9 cellular contexts compared by ENCODE assay signal in the genomic region with DNA sequence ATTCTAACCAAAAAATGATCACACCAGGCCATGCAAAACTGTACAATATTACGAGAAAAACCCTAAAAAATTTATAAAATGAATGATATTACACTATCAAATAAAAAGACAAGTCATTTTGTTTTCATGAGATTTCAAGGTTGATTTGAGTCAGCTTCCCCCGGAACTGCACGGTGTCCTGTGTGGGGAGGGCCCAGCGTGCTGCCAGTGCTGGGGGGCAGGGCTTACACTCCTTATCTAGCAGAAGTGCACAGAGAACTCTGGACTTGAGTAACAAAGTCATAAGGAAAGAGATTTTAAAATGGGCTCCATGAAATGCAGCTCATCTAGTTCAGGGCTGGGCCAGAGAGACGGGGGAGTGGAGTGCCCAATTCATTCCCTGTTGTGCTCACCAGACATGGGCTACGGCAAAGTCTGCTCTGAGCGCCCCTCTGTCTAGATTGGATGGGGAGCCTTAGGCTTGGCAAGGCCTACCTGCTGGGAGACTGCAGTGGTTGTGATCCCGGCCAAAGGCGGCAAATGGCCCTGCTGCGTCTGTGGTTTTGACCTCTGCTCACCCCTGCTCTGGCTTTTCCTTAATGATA. TPM values are rescaled to one million over a fixed set of nuclear protein-coding genes. Genes with fewer than 3 reads are reported as not detected.
A peak's percentile ranks its signal among the peaks of the same experiment; 100 is the strongest.
DNase-seq lines count a peak whose midpoint lies in the region; ATAC-seq lines count a peak whose summit lies in the region.
"Had no signal": no experiment of that assay in that cellular context is flagged by ENCODE, and none has a peak within 500 bp of the region (broad histone marks: within the 10 kb centered on the region; RNA-seq: fewer than 3 reads in every experiment).

No MANE protein-coding gene starts in this region.

- H3K27ac Mint-ChIP-seq in activated T-cell treated with anti-CD3 and anti-CD28 coated beads, Interleukin-2, amount 50 U/mL, for 24 hours, result peak overlapping the region; percentile 89

- no peaks in the 10 kb centered on the region for H3K27me3 ChIP-seq in effector memory CD4-positive, alpha-beta T cell (replicated peaks; ENCODE audit: control insufficient read depth, insufficient read depth, low read length, poor library complexity, severe bottlenecking)

- no peak overlapping the region for H3K4me3 ChIP-seq in effector memory CD4-positive, alpha-beta T cell (ENCODE audit: insufficient read depth, low read depth, low read length, poor library complexity, severe bottlenecking)

- no peak overlapping the region for H3K27ac ChIP-seq in effector memory CD4-positive, alpha-beta T cell (ENCODE audit: insufficient read depth, low read length, poor library complexity, severe bottlenecking)
- H3K27ac ChIP-seq: VCaP had no signal

- intact Hi-C loops in left colon (cut with DNase I, micrococcal nuclease), result no loop called here

- no peaks in the 10 kb centered on the region for H3K9me3 Mint-ChIP-seq in activated T-cell treated with anti-CD3 and anti-CD28 coated beads, Interleukin-2, amount 50 U/mL, for 24 hours

- DNase-seq in activated T-cell treated with anti-CD3 and anti-CD28 coated beads, Interleukin-2, amount 50 U/mL, for 24 hours, result peak; percentile 68
- peak; percentile 80 to 90 for DNase-seq in left colon
- peak; percentile 10 to 34 for DNase-seq in stimulated activated CD8-positive, alpha-beta memory T cell treated with anti-CD3 and anti-CD28 coated beads, Interleukin-7, amount 100 ng/mL, for 4 hours (ENCODE audit: low read depth in 2 of 2)
- no peak for DNase-seq in effector memory CD4-positive, alpha-beta T cell
- no peak for DNase-seq in G401 (ENCODE audit: low spot score)
- DNase-seq in midbrain (lab: John Stamatoyannopoulos, UW), result no peak

- in situ Hi-C loops in G401 (cut with HindIII; ENCODE audit: low sequenced_read_pairs), result no loop called here

- no peaks in the 10 kb centered on the region for H3K4me1 ChIP-seq in effector memory CD4-positive, alpha-beta T cell (ENCODE audit: control insufficient read depth, insufficient read depth, low read length, poor library complexity, severe bottlenecking)

- H3K9me3 ChIP-seq in effector memory CD4-positive, alpha-beta T cell (ENCODE audit: control insufficient read depth, low read length), result no peaks in the 10 kb centered on the region

- peaks cover 23% of the 10 kb centered on the region for H3K36me3 Mint-ChIP-seq in activated T-cell treated with anti-CD3 and anti-CD28 coated beads, Interleukin-2, amount 50 U/mL, for 24 hours (ENCODE audit: low read depth)

- ATAC-seq in GM18499 (IDR thresholded peaks at IDR 0.05; ENCODE audit: insufficient read depth, unreplicated experiment) (peak; percentile 59), HG03280 (IDR thresholded peaks at IDR 0.05; ENCODE audit: unreplicated experiment) (peak; percentile 54), left colon (peak; percentile 83)

- H3K36me3 ChIP-seq in effector memory CD4-positive, alpha-beta T cell (ENCODE audit: control insufficient read depth, insufficient read depth, low read length), result peaks cover 15% of the 10 kb centered on the region

- H3K27me3 Mint-ChIP-seq in activated T-cell treated with anti-CD3 and anti-CD28 coated beads, Interleukin-2, amount 50 U/mL, for 24 hours, result no peaks in the 10 kb centered on the region

- H3K4me1 Mint-ChIP-seq in activated T-cell treated with anti-CD3 and anti-CD28 coated beads, Interleukin-2, amount 50 U/mL, for 24 hours (ENCODE audit: low read depth), result peaks cover 24% of the 10 kb centered on the region

- H3K4me3 Mint-ChIP-seq in activated T-cell treated with anti-CD3 and anti-CD28 coated beads, Interleukin-2, amount 50 U/mL, for 24 hours, result no peak overlapping the region

RNA-seq across cellular contexts. Expression of gene COQ8A, which starts 50.1 kb away (rescaled TPM):
- total RNA-seq in left colon, result 10 to 100 TPM; 39.9 to 44.8 TPM
- 31.7 and 33.5 TPM in 2 replicates for total RNA-seq in G401 (2014; rRNA removed; shearing (Covaris generic))

Comparison
In these comparisons a context has a peak if more than half of its experiments do, and no peak if none do; other contexts are left out.
1. DNase-seq: peak in activated T-cell treated with anti-CD3 and anti-CD28 coated beads, Interleukin-2, amount 50 U/mL, for 24 hours (single experiment), left colon (2 of 2) and stimulated activated CD8-positive, alpha-beta memory T cell treated with anti-CD3 and anti-CD28 coated beads, Interleukin-7, amount 100 ng/mL, for 4 hours (2 of 2); none in effector memory CD4-positive, alpha-beta T cell (0 of 3), G401 (single experiment) and midbrain (single experiment).
2. Peak in every context shown above with its lines, with median percentiles within 50 percentile points of each other: ATAC-seq.